8 cellular contexts compared by ENCODE assay signal in the genomic region with DNA sequence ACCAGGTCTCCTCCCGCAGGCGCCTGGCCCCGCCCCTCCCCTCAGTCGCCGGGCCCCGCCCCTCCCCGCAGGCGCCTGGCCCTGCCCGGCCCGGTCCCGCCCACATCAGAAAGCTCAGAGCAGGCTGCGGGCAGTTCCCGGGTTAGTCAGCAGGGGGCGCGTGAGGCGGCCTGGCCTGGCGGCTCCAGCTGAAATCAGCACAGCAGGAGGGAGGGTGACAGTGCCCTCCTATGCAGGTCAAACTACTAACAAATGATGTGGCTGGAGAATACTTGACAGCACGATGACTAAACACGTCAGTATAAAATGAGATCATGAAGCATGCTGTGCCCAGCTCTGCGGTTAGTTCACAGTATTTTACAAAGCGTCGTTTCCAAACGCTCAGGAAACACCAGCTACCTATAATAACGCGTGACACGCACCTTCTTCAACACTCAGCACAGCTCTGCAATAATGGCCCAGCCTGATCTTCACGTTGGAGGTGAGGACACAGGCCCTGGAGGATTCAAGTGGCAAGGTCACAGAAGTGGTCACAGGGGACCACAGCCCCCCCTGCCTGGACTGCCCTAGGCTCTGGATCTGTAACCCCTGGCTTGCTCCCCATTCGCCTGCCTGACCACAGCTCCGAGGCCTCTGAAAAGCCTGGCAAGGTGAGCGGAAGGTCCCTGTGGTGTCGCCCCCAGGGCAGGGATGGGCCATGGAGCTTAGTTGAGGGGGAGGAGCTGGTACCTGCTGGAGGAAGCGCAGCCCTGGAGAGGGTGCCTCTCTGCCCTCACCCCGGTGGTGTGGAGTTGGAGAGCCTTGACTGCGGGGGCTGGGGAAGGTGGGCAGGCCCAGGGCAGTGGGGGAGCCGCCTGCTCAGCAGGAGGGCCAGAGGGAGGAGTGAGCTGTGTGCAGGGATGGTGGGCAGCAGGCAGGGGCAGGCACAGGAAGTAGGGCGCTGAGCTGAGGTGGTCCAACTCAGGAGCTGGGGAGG.
DNase-seq lines count a peak whose midpoint lies in the region; ATAC-seq and TF ChIP-seq lines count a peak whose summit lies in the region.

No MANE protein-coding gene starts in this region.

- H3K4me3 ChIP-seq in A673 (ENCODE audit: low read depth, low read length, poor library complexity, severe bottlenecking) = no peak overlapping the region

- BruUV-seq in A673 (replicated peaks; lab: Mats Ljungman, UMichigan) = no TSS peak

- peaks cover 3% of the 10 kb centered on the region for H3K27me3 ChIP-seq in A673 (replicated peaks; ENCODE audit: insufficient read depth, low read depth, low read length, poor library complexity)

- no peaks in the 10 kb centered on the region for H3K36me3 ChIP-seq in A673 (ENCODE audit: insufficient read depth, low read length, poor library complexity, severe bottlenecking)

- H3K4me1 ChIP-seq in A673 (ENCODE audit: insufficient read depth, low read length, poor library complexity, severe bottlenecking) = no peaks in the 10 kb centered on the region

- no peak overlapping the region for H3K27ac ChIP-seq in A673 (ENCODE audit: low read depth, low read length, poor library complexity, severe bottlenecking)
- H3K27ac ChIP-seq in caudate nucleus (ENCODE audit: low read depth, low read length) = no peak overlapping the region

- ATAC-seq in GM18517 (IDR thresholded peaks at IDR 0.05; ENCODE audit: unreplicated experiment) (peak; percentile 79), HG03108 (IDR thresholded peaks at IDR 0.05; ENCODE audit: unreplicated experiment) (peak; percentile 86)
- ATAC-seq in activated CD4-positive, CD25-positive, alpha-beta regulatory T cell treated with anti-CD3 and anti-CD28 coated beads, Interleukin-2, amount 50 U/mL, for 24 hours = peak; percentile 95 to 96

- TF ChIP-seq CTCF in A673 (conservative IDR thresholded peaks at IDR 0.05; ENCODE audit: low read depth, low read length) = peak; percentile 89

- no peaks in the 10 kb centered on the region for H3K9me3 ChIP-seq in A673 (ENCODE audit: low read depth, low read length, poor library complexity, severe bottlenecking)

- DNase-seq in A673 (ENCODE audit: low spot score) (peak; percentile 87), NCI-H2227 treated with DMSO at 0.1 percent for 48 hours (lab: John Stamatoyannopoulos, UW) (peak; percentile 68), caudate nucleus (lab: John Stamatoyannopoulos, UW) (peak in 55 of 61 donors; percentile 6 to 85 (median 58)), kidney glomerular epithelial cell (lab: John Stamatoyannopoulos, UW) (peak; percentile 91)
- DNase-seq in stimulated activated CD4-positive, alpha-beta T cell treated with anti-CD3 and anti-CD28 coated beads, Interleukin-2, amount 100 ng/mL, for 4 hours (ENCODE audit: low read depth) = peak; percentile 92

- intact Hi-C loops in A673 (cut with micrococcal nuclease; ENCODE audit: unreplicated experiment) = loop anchor here (2.0 to 5.0 kb wide), 2 partner anchors 53 to 175 kb away; a partner anchor contains a TSS

- POLR2A ChIA-PET in A673 (lab: Charles Lee; ENCODE audit: low non-redundant PET) = interaction anchor here (0.6 to 0.7 kb wide), 2 partner anchors 106 to 496 kb away, joined by 8 to 11 read pairs; no protein-coding TSS in a partner anchor

- CTCF ChIA-PET in A673 (lab: Charles Lee) = interaction anchor here (0.5 to 1.6 kb wide), 12 partner anchors 12 to 1129 kb away, joined by 3 to 21 read pairs (median 8); no protein-coding TSS in a partner anchor
